24 cellular contexts compared by ENCODE assay signal in genomic region chr11:75078233-75078632, GRCh38. TPM values are rescaled to one million over a fixed set of nuclear protein-coding genes. Genes with fewer than 3 reads are reported as not detected.
DNase-seq lines count a peak whose midpoint lies in the region; ATAC-seq, FAIRE-seq and TF ChIP-seq lines count a peak whose summit lies in the region.
"Had no signal": no experiment of that assay in that cellular context is flagged by ENCODE, and none has a peak within 500 bp of the region (broad histone marks: within the 10 kb centered on the region; RNA-seq: fewer than 3 reads in every experiment).

No MANE protein-coding gene starts in this region.

- no peaks in the 10 kb centered on the region for H3K79me2 ChIP-seq in astrocyte (ENCODE audit: insufficient read depth, low read length)

- no peak overlapping the region for H3K23ac ChIP-seq in IMR-90 (ENCODE audit: low read depth, low read length)

- H3K36me3 Mint-ChIP-seq in astrocyte (ENCODE audit: low read depth, unreplicated experiment), result peaks cover 4% of the 10 kb centered on the region
- H3K36me3 Mint-ChIP-seq: activated CD8-positive, alpha-beta memory T cell treated with anti-CD3 and anti-CD28 coated beads, Interleukin-2, amount 10 ng/mL, durations not matched to agents 7 days and 5 days had no signal

- BruUV-seq in IMR-90 (replicated peaks; lab: Mats Ljungman, UMichigan), result no TSS peak

- no peak overlapping the region for H3K9ac ChIP-seq in IMR-90 (ENCODE audit: low read depth, low read length)
- no peak overlapping the region for H3K9ac ChIP-seq in astrocyte (ENCODE audit: low read length)

- no peaks in the 10 kb centered on the region for H3K9me3 Mint-ChIP-seq in astrocyte (ENCODE audit: unreplicated experiment)
- H3K9me3 Mint-ChIP-seq: naive B cell had no signal

- no peak overlapping the region for H3K56ac ChIP-seq in IMR-90 (ENCODE audit: extremely low read depth, insufficient read depth, low read length)

- DNase-seq in EH (ENCODE audit: low read depth), result peak; percentile 48
- peak; percentile 11 for DNase-seq in IMR-90
- peak; percentile 12 for DNase-seq in astrocyte (ENCODE audit: low read depth)
- DNase-seq in kidney glomerular epithelial cell (lab: John Stamatoyannopoulos, UW), result peak; percentile 67
- no peak for DNase-seq in aorta
- DNase-seq in hypothalamus (lab: John Stamatoyannopoulos, UW), result no peak
- no peak for DNase-seq in T-helper 1 cell
- DNase-seq in HT-29 (ENCODE audit: low spot score), result no peak
- DNase-seq: activated CD8-positive, alpha-beta memory T cell treated with anti-CD3 and anti-CD28 coated beads, Interleukin-2, amount 10 ng/mL, durations not matched to agents 7 days and 5 days; activated gamma-delta T cell; amygdala; gastrocnemius medialis; H7; MV-4-11; naive B cell; NCI-H2081; NCI-H526; pancreas; stimulated activated CD4-positive, alpha-beta T cell treated with anti-CD3 and anti-CD28 coated beads, Interleukin-4, amount 100 ng/mL, for 1 hour; T1000 had no signal

- no CpG with 5 or more reads among the region's 2 CpGs for WGBS in IMR-90 (ENCODE audit: extremely low coverage in 2 of 2, insufficient read length in 1 of 2), 2 experiments
- WGBS in aorta, 2 donors, result 61 to 69% methylated on average over 2 of the region's 2 CpGs

- H3K4me1 ChIP-seq in IMR-90 (ENCODE audit: control insufficient read depth, insufficient read depth, low read length) (no peaks in the 10 kb centered on the region), astrocyte (ENCODE audit: insufficient read depth, low read length) (no peaks in the 10 kb centered on the region), aorta (ENCODE audit: control insufficient read depth in 1 of 2, insufficient read depth in 2 of 2, low read length in 2 of 2) (no peaks in the 10 kb centered on the region)
- H3K4me1 ChIP-seq: gastrocnemius medialis, pancreas had no signal

- intact Hi-C loops in IMR-90 (cut with micrococcal nuclease), result no loop called here
- intact Hi-C loops in aorta (cut with DNase I), result no loop called here

- no peaks in the 10 kb centered on the region for H3K79me1 ChIP-seq in IMR-90 (ENCODE audit: low read depth in 1 of 2, low read length in 2 of 2)

- H3K14ac ChIP-seq in IMR-90 (replicated peaks; ENCODE audit: low read depth, low read length), result no peak overlapping the region

- ATAC-seq in IMR-90 (ENCODE audit: low read depth) (no peak), aorta (ENCODE audit: low FRiP score) (no peak)
- ATAC-seq: activated CD8-positive, alpha-beta memory T cell treated with anti-CD3 and anti-CD28 coated beads, Interleukin-2, amount 10 ng/mL, durations not matched to agents 7 days and 5 days; gastrocnemius medialis; pancreas had no signal

- H3K27me3 Mint-ChIP-seq in astrocyte (ENCODE audit: low read depth, unreplicated experiment), result peaks cover 3% of the 10 kb centered on the region

- dilution Hi-C loops in IMR-90 (cut with HindIII; ENCODE audit: low sequenced_read_pairs, unreplicated experiment), result no loop called here

- H3K36me3 ChIP-seq in IMR-90 (ENCODE audit: control insufficient read depth, insufficient read depth, low read length), result no peaks in the 10 kb centered on the region
- H3K36me3 ChIP-seq in astrocyte (ENCODE audit: insufficient read depth, low read length), result no peaks in the 10 kb centered on the region
- H3K36me3 ChIP-seq in aorta (ENCODE audit: control insufficient read depth in 1 of 2, insufficient read depth in 2 of 2, low read length in 1 of 2), result no peaks in the 10 kb centered on the region
- H3K36me3 ChIP-seq: gastrocnemius medialis, pancreas had no signal

- H2BK15ac ChIP-seq in IMR-90 (ENCODE audit: low read depth, low read length), result no peak overlapping the region

- TF ChIP-seq POLR2A in IMR-90 (IDR thresholded peaks at IDR 0.05; ENCODE audit: low read depth, low read length), result no peak

- H4K5ac ChIP-seq in IMR-90 (ENCODE audit: low read depth, low read length), result no peak overlapping the region

- POLR2A ChIA-PET in IMR-90 (lab: Charles Lee; ENCODE audit: unreplicated experiment), result no interaction called here

- no peak overlapping the region for H2AK9ac ChIP-seq in IMR-90 (replicated peaks; ENCODE audit: low read depth, low read length, poor library complexity)

- no peak overlapping the region for H3K18ac ChIP-seq in IMR-90 (ENCODE audit: low read depth, low read length)

- H3K9me3 ChIP-seq in IMR-90 (ENCODE audit: control insufficient read depth, insufficient read depth, low read length) (no peaks in the 10 kb centered on the region), astrocyte (ENCODE audit: insufficient read depth, low read depth, low read length) (no peaks in the 10 kb centered on the region), aorta (ENCODE audit: control insufficient read depth, low read length) (no peaks in the 10 kb centered on the region)
- H3K9me3 ChIP-seq: gastrocnemius medialis, pancreas had no signal

- H3K9me1 ChIP-seq in IMR-90 (ENCODE audit: insufficient read depth, low read length), result 0 out of 2 replicates have a peak, but pooled peaks cover 2% of the 10 kb centered on the region

- no peak overlapping the region for H2BK5ac ChIP-seq in IMR-90 (ENCODE audit: low read depth, low read length, poor library complexity, severe bottlenecking)

- H3K4me1 Mint-ChIP-seq in astrocyte (ENCODE audit: low read depth, unreplicated experiment), result peaks cover 4% of the 10 kb centered on the region
- H3K4me1 Mint-ChIP-seq: activated CD8-positive, alpha-beta memory T cell treated with anti-CD3 and anti-CD28 coated beads, Interleukin-2, amount 10 ng/mL, durations not matched to agents 7 days and 5 days; naive B cell had no signal

- no peak overlapping the region for H4K8ac ChIP-seq in IMR-90 (ENCODE audit: low read depth in 2 of 2, low read length in 2 of 2)

- CTCF ChIA-PET in IMR-90 (lab: Yijun Ruan, JAX), result interaction anchor here (0.6 kb wide), 1 partner anchor 12 kb away, joined by 4 read pairs; no protein-coding TSS in a partner anchor

- no peak overlapping the region for H3K4me3 Mint-ChIP-seq in astrocyte (ENCODE audit: unreplicated experiment)
- H3K4me3 Mint-ChIP-seq: activated CD8-positive, alpha-beta memory T cell treated with anti-CD3 and anti-CD28 coated beads, Interleukin-2, amount 10 ng/mL, durations not matched to agents 7 days and 5 days; naive B cell had no signal

- no peak for FAIRE-seq in astrocyte (lab: Jason Lieb, UNC)
- FAIRE-seq: colon, D721Med, pancreas had no signal

- H2AK5ac ChIP-seq in IMR-90 (ENCODE audit: low read depth, low read length), result no peak overlapping the region

- TF ChIP-seq RAD21 in IMR-90 (IDR thresholded peaks at IDR 0.05; ENCODE audit: low read length), result no peak

- H3K4me2 ChIP-seq in IMR-90 (ENCODE audit: low read depth, low read length) (no peak overlapping the region), astrocyte (ENCODE audit: low read length) (no peak overlapping the region)

- H4K91ac ChIP-seq in IMR-90 (ENCODE audit: insufficient read depth, low read depth, low read length), result no peak overlapping the region

- H3K4me3 ChIP-seq in IMR-90 (ENCODE audit: insufficient read depth, low read depth, low read length), result no peak overlapping the region
- no peak overlapping the region for H3K4me3 ChIP-seq in astrocyte (ENCODE audit: insufficient read depth, low read depth, low read length)
- H3K4me3 ChIP-seq in aorta (ENCODE audit: low read length in 2 of 2), result no peak overlapping the region
- H3K4me3 ChIP-seq: gastrocnemius medialis, pancreas had no signal

- no peak overlapping the region for H3K27ac Mint-ChIP-seq in astrocyte (ENCODE audit: unreplicated experiment)
- H3K27ac Mint-ChIP-seq: activated CD8-positive, alpha-beta memory T cell treated with anti-CD3 and anti-CD28 coated beads, Interleukin-2, amount 10 ng/mL, durations not matched to agents 7 days and 5 days; naive B cell had no signal

- TF ChIP-seq CTCF in IMR-90 (conservative IDR thresholded peaks at IDR 0.05; ENCODE audit: low read depth, low read length) (no peak), astrocyte (IDR thresholded peaks at IDR 0.05; ENCODE audit: insufficient read depth, low read depth, low read length) (no peak)

- no peak overlapping the region for H2BK120ac ChIP-seq in IMR-90 (ENCODE audit: low read depth, low read length)

- no peak overlapping the region for H3K4ac ChIP-seq in IMR-90 (ENCODE audit: low read depth, low read length)

- H2AFZ ChIP-seq in IMR-90 (replicated peaks; ENCODE audit: low read length, poor library complexity) (no peak overlapping the region), astrocyte (ENCODE audit: low read depth, low read length) (no peak overlapping the region)

- no peak overlapping the region for H3K27ac ChIP-seq in IMR-90 (ENCODE audit: insufficient read depth, low read length)
- no peak overlapping the region for H3K27ac ChIP-seq in astrocyte (ENCODE audit: low read depth, low read length)
- peak overlapping the region in 1 of 2 donors; percentile 5 for H3K27ac ChIP-seq in aorta (ENCODE audit: low read depth in 1 of 2, low read length in 2 of 2)
- H3K27ac ChIP-seq: gastrocnemius medialis, pancreas had no signal

- in situ Hi-C loops in IMR-90 (cut with MboI; ENCODE audit: low sequenced_read_pairs), result no loop called here

- H4K20me1 ChIP-seq in IMR-90 (ENCODE audit: insufficient read depth, low read length), result no peaks in the 10 kb centered on the region
- H4K20me1 ChIP-seq in astrocyte (ENCODE audit: insufficient read depth, low read length), result no peaks in the 10 kb centered on the region

- H3K27me3 ChIP-seq in IMR-90 (ENCODE audit: control insufficient read depth, insufficient read depth, low read length) (peaks cover 31% of the 10 kb centered on the region), astrocyte (ENCODE audit: insufficient read depth, low read length) (peaks cover 15% of the 10 kb centered on the region), aorta (ENCODE audit: control insufficient read depth in 1 of 2, insufficient read depth in 2 of 2, low read length in 1 of 2) (no peaks in the 10 kb centered on the region)
- H3K27me3 ChIP-seq: pancreas had no signal

- H2BK20ac ChIP-seq in IMR-90 (ENCODE audit: low read depth, low read length), result no peak overlapping the region

TF ChIP-seq in IMR-90, 13 proteins besides CTCF, POLR2A, EP300 and RAD21 (continues in another document):
- peak; percentile 50; the same call in 1 of the 2 replicates for TF ChIP-seq USF2 (IDR thresholded peaks at IDR 0.05; ENCODE audit: low read depth, low read length)
- no peak for TF ChIP-seq MAFK (IDR thresholded peaks at IDR 0.05; ENCODE audit: low read depth, low read length)
- TF ChIP-seq CHD1 (IDR thresholded peaks at IDR 0.05; ENCODE audit: low read depth, low read length), result no peak

RNA-seq across cellular contexts. Expression of gene OR2AT4, which starts 18.4 kb away (rescaled TPM):
- total RNA-seq in IMR-90 (2012; rRNA removed) (not detected in 2 replicates), astrocyte (not detected in 2 replicates), aorta (not detected)
- polyA plus RNA-seq in IMR-90 (2012; rRNA removed) (not detected in 2 replicates), aorta (under 1 TPM in 1 of 2 donors, not detected in 1; 0.88 TPM)
- not detected in 2 replicates for polyA plus RNA-seq in IMR-90 (2012; cell fraction: cytosol; rRNA removed)
- not detected in 2 replicates for polyA plus RNA-seq in IMR-90 (2012; cell fraction: nucleus; rRNA removed; ENCODE audit: low replicate concordance)
- not detected in 2 replicates for total RNA-seq in HT-29 (2014; rRNA removed; shearing (Covaris generic))
- total RNA-seq: activated CD8-positive, alpha-beta memory T cell treated with anti-CD3 and anti-CD28 coated beads, Interleukin-2, amount 10 ng/mL, durations not matched to agents 7 days and 5 days; gastrocnemius medialis; H7; lower leg skin; pancreas; subcutaneous adipose tissue had no signal

Comparison
In these comparisons a context has a peak if more than half of its experiments do, and no peak if none do; other contexts are left out.
1. DNase-seq: peak in EH (single experiment), IMR-90 (single experiment), astrocyte (single experiment) and kidney glomerular epithelial cell (single experiment); none in aorta (0 of 2), hypothalamus (0 of 51), T-helper 1 cell (0 of 5) and HT-29 (single experiment).